In the genomic region with DNA sequence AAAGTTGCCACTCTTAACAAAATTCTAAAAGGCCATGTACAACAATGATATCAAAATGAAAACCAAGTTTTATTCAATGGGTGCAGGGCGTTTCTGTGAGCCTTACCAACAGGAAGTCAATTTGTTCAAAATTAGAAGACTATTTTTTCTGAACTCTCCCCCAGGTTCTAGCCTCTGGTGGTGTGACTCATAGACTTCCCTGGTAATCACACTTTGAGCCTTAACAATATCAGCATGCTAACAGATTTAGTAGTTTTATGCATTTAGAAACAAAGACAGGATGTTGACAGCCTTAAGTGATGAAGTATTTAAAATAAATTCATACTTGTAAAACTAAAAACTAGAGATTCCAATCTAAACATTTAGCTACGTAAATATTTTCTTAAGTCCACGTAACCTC, we compare ENCODE assay signal across 10 cellular contexts.
DNase-seq lines count a peak whose midpoint lies in the region; ATAC-seq, FAIRE-seq and TF ChIP-seq lines count a peak whose summit lies in the region.
"Had no signal": no experiment of that assay in that cellular context is flagged by ENCODE, and none has a peak within 500 bp of the region (broad histone marks: within the 10 kb centered on the region; RNA-seq: fewer than 3 reads in every experiment).

No MANE protein-coding gene starts in this region.

- H3K36me3 ChIP-seq in right lobe of liver, result no peaks in the 10 kb centered on the region
- no peaks in the 10 kb centered on the region for H3K36me3 ChIP-seq in HepG2 (replicated peaks in 1 of 2; ENCODE audit: control insufficient read depth in 1 of 2, insufficient read depth in 2 of 2, low read length in 2 of 2)
- H3K36me3 ChIP-seq: MG63 had no signal

- intact Hi-C loops in right lobe of liver (cut with DNase I), result no loop called here
- intact Hi-C loops in HepG2 (cut with micrococcal nuclease; ENCODE audit: unreplicated experiment), result no loop called here

- BruUV-seq in HepG2 (replicated peaks; lab: Mats Ljungman, UMichigan), result no TSS peak

- FAIRE-seq in HepG2 (lab: Jason Lieb, UNC) (no peak), RCC 7860 (lab: Jason Lieb, UNC) (peak; percentile 38)

- no peak overlapping the region for H3K4me2 ChIP-seq in HepG2 (ENCODE audit: low read depth, low read length)

- H2AFZ ChIP-seq in HepG2 (ENCODE audit: low read length), result no peak overlapping the region

- H3K4me1 Mint-ChIP-seq in stimulated activated naive CD8-positive, alpha-beta T cell treated with anti-CD3 and anti-CD28 coated beads, Interleukin-15, Interleukin-2, amounts not matched to agents 100 ng/mL and 50 ng/mL, for 24 hours (ENCODE audit: low read depth), result peaks cover 98% of the 10 kb centered on the region

- TF ChIP-seq EP300 in HepG2 (IDR thresholded peaks at IDR 0.05; ENCODE audit: low read depth in 2 of 2, low read length in 2 of 2), result no peak
- no peak for TF ChIP-seq EP300 in HepG2 (CRISPR knock-in tag; IDR thresholded peaks at IDR 0.05; ENCODE audit: borderline replicate concordance)

- ATAC-seq in right lobe of liver (peak in 3 of 4 donors; percentile 40 to 62 (median 62)), HepG2 (no peak), HG02588 (IDR thresholded peaks at IDR 0.05; ENCODE audit: unreplicated experiment) (no peak), GM18858 (IDR thresholded peaks at IDR 0.05; ENCODE audit: unreplicated experiment) (no peak)

- H3K4me1 ChIP-seq in right lobe of liver, result no peaks in the 10 kb centered on the region
- H3K4me1 ChIP-seq in HepG2 (ENCODE audit: insufficient read depth, low read length), result no peaks in the 10 kb centered on the region

- H3K4me3 Mint-ChIP-seq in stimulated activated naive CD8-positive, alpha-beta T cell treated with anti-CD3 and anti-CD28 coated beads, Interleukin-15, Interleukin-2, amounts not matched to agents 100 ng/mL and 50 ng/mL, for 24 hours, result peak overlapping the region; percentile 46

- H3K27me3 Mint-ChIP-seq in stimulated activated naive CD8-positive, alpha-beta T cell treated with anti-CD3 and anti-CD28 coated beads, Interleukin-15, Interleukin-2, amounts not matched to agents 100 ng/mL and 50 ng/mL, for 24 hours, result no peaks in the 10 kb centered on the region

- H3K27ac ChIP-seq in right lobe of liver, result no peak overlapping the region
- H3K27ac ChIP-seq in HepG2 (ENCODE audit: extremely low read length, insufficient read depth, low read length), result no peak overlapping the region

- CTCF ChIA-PET in HepG2 (lab: Yijun Ruan, JAX; ENCODE audit: low intra/inter-chr PET ratio, low total read pairs), result no interaction called here

- peak overlapping the region; percentile 100 for H3K27ac Mint-ChIP-seq in stimulated activated naive CD8-positive, alpha-beta T cell treated with anti-CD3 and anti-CD28 coated beads, Interleukin-15, Interleukin-2, amounts not matched to agents 100 ng/mL and 50 ng/mL, for 24 hours

- TF ChIP-seq CTCF in right lobe of liver (IDR thresholded peaks at IDR 0.05) (no peak), HepG2 (CRISPR knock-in tag; IDR thresholded peaks at IDR 0.05) (no peak), choroid plexus epithelial cell (conservative IDR thresholded peaks at IDR 0.05; ENCODE audit: low read depth, low read length) (no peak)

- H3K9me3 ChIP-seq in right lobe of liver (no peaks in the 10 kb centered on the region), HepG2 (ENCODE audit: low read length) (no peaks in the 10 kb centered on the region)
- H3K9me3 ChIP-seq: MG63 had no signal

- 58% methylated on average over 3 of the region's 3 CpGs for WGBS in right lobe of liver (ENCODE audit: insufficient coverage, low coverage, low lambda C conversion rate, missing lambda C conversion rate)
- 54% methylated on average over 3 of the region's 3 CpGs for WGBS in HepG2 (ENCODE audit: low lambda C conversion rate)

- peaks cover 3% of the 10 kb centered on the region for H3K9me3 Mint-ChIP-seq in stimulated activated naive CD8-positive, alpha-beta T cell treated with anti-CD3 and anti-CD28 coated beads, Interleukin-15, Interleukin-2, amounts not matched to agents 100 ng/mL and 50 ng/mL, for 24 hours

- in situ Hi-C loops in HepG2 (cut with HindIII; ENCODE audit: extremely low pct_ligation_motif_present, low pct_unique_long_range_greater_than_20kb), result no loop called here

- TF ChIP-seq RAD21 in HepG2 (CRISPR knock-in tag; IDR thresholded peaks at IDR 0.05), result no peak

- H3K27me3 ChIP-seq in right lobe of liver (no peaks in the 10 kb centered on the region), HepG2 (ENCODE audit: control insufficient read depth in 1 of 2, insufficient read depth in 2 of 2, low read length in 2 of 2) (no peaks in the 10 kb centered on the region)
- H3K27me3 ChIP-seq: MG63 had no signal

- TF ChIP-seq POLR2A in right lobe of liver (IDR thresholded peaks at IDR 0.05) (no peak), HepG2 (IDR thresholded peaks at IDR 0.05; ENCODE audit: insufficient read depth in 1 of 2, low read depth in 2 of 2, low read length in 2 of 2) (no peak)

- H3K36me3 Mint-ChIP-seq in stimulated activated naive CD8-positive, alpha-beta T cell treated with anti-CD3 and anti-CD28 coated beads, Interleukin-15, Interleukin-2, amounts not matched to agents 100 ng/mL and 50 ng/mL, for 24 hours (ENCODE audit: low read depth), result peaks cover 57% of the 10 kb centered on the region

- POLR2A ChIA-PET in HepG2 (lab: Yijun Ruan, JAX), result no interaction called here

- no peaks in the 10 kb centered on the region for H3K79me2 ChIP-seq in HepG2 (ENCODE audit: insufficient read depth, low read length)

- no peaks in the 10 kb centered on the region for H4K20me1 ChIP-seq in HepG2 (ENCODE audit: insufficient read depth, low read length)

- H3K4me3 ChIP-seq in right lobe of liver, result no peak overlapping the region
- no peak overlapping the region for H3K4me3 ChIP-seq in HepG2 (replicated peaks in 1 of 3; ENCODE audit: insufficient read depth in 1 of 3, low read depth in 2 of 3, low read length in 3 of 3)
- H3K4me3 ChIP-seq in choroid plexus epithelial cell (ENCODE audit: low read depth, low read length), result no peak overlapping the region
- H3K4me3 ChIP-seq: MG63 had no signal

- H3K9ac ChIP-seq in HepG2 (ENCODE audit: insufficient read depth, low read depth, low read length), result no peak overlapping the region

- no peak for DNase-seq in right lobe of liver
- DNase-seq in HepG2 (ENCODE audit: low spot score), result no peak
- DNase-seq in RCC 7860 (ENCODE audit: low spot score), result peak; percentile 16
- peak; percentile 75 for DNase-seq in choroid plexus epithelial cell (ENCODE audit: low read depth)
- no peak for DNase-seq in nucleus accumbens (lab: John Stamatoyannopoulos, UW)
- DNase-seq: DMS79, MG63 had no signal

TF ChIP-seq in HepG2, 621 proteins besides CTCF, POLR2A, EP300 and RAD21 (continues in another document):
- no peak for TF ChIP-seq NCOR1 (IDR thresholded peaks at IDR 0.05; ENCODE audit: borderline replicate concordance, low read length)
- TF ChIP-seq, protein P1, sequence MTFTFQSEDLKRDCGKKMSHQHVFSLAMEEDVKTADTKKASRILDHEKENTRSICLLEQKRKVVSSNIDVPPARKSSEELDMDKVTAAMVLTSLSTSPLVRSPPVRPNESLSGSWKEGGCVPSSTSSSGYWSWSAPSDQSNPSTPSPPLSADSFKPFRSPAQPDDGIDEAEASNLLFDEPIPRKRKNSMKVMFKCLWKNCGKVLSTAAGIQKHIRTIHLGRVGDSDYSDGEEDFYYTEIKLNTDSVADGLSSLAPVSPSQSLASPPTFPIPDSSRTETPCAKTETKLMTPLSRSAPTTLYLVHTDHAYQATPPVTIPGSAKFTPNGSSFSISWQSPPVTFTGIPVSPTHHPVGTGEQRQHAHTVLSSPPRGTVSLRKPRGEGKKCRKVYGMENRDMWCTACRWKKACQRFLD (CRISPR knock-in tag; IDR thresholded peaks at IDR 0.05; ENCODE audit: borderline replicate concordance), result no peak
- TF ChIP-seq ZNF329 (CRISPR knock-in tag; IDR thresholded peaks at IDR 0.05; ENCODE audit: low read depth), result no peak
- TF ChIP-seq KDM1A (CRISPR knock-in tag; IDR thresholded peaks at IDR 0.05), result no peak
- TF ChIP-seq PPARG (CRISPR knock-in tag; conservative IDR thresholded peaks at IDR 0.05), result no peak
- no peak for TF ChIP-seq ZNF670 (CRISPR knock-in tag; IDR thresholded peaks at IDR 0.05; ENCODE audit: borderline replicate concordance)
- TF ChIP-seq ZKSCAN1 (IDR thresholded peaks at IDR 0.05; ENCODE audit: low read length), result no peak
- TF ChIP-seq, protein P2, sequence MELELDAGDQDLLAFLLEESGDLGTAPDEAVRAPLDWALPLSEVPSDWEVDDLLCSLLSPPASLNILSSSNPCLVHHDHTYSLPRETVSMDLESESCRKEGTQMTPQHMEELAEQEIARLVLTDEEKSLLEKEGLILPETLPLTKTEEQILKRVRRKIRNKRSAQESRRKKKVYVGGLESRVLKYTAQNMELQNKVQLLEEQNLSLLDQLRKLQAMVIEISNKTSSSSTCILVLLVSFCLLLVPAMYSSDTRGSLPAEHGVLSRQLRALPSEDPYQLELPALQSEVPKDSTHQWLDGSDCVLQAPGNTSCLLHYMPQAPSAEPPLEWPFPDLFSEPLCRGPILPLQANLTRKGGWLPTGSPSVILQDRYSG (CRISPR knock-in tag; IDR thresholded peaks at IDR 0.05), result no peak
- no peak for TF ChIP-seq ZNF569 (CRISPR knock-in tag; IDR thresholded peaks at IDR 0.05; ENCODE audit: borderline replicate concordance)
- TF ChIP-seq NONO (IDR thresholded peaks at IDR 0.05), result no peak
- TF ChIP-seq NONO (CRISPR knock-in tag; conservative IDR thresholded peaks at IDR 0.05), result no peak
- no peak for TF ChIP-seq PAX8 (CRISPR knock-in tag; IDR thresholded peaks at IDR 0.05; ENCODE audit: borderline replicate concordance)
- no peak for TF ChIP-seq ZNF775 (CRISPR knock-in tag; IDR thresholded peaks at IDR 0.05; ENCODE audit: borderline replicate concordance)
- no peak for TF ChIP-seq CBX5 (CRISPR knock-in tag; IDR thresholded peaks at IDR 0.05; ENCODE audit: borderline replicate concordance)
- no peak for TF ChIP-seq ZFP1 (CRISPR knock-in tag; IDR thresholded peaks at IDR 0.05)
- no peak for TF ChIP-seq ETV6 (CRISPR knock-in tag; conservative IDR thresholded peaks at IDR 0.05)
- no peak for TF ChIP-seq SMARCC2 (IDR thresholded peaks at IDR 0.05)
- no peak for TF ChIP-seq ZNF549 (CRISPR knock-in tag; IDR thresholded peaks at IDR 0.05)

Comparison
In these comparisons a context has a peak if more than half of its experiments do, and no peak if none do; other contexts are left out.
1. ATAC-seq: peak in right lobe of liver (3 of 4); none in HepG2 (single experiment), HG02588 (single experiment) and GM18858 (single experiment).
2. DNase-seq: peak in RCC 7860 (single experiment) and choroid plexus epithelial cell (single experiment); none in right lobe of liver (0 of 3), HepG2 (single experiment) and nucleus accumbens (0 of 56).